1 cellular context compared by ENCODE assay signal in genomic region chr4:122785099-122785498, GRCh38.
TF ChIP-seq lines count a peak whose summit lies in the region.

No MANE protein-coding gene starts in this region.

TF ChIP-seq in GM12878, 131 proteins besides CTCF, POLR2A, EP300 and RAD21:
- TF ChIP-seq RUNX3 (IDR thresholded peaks at IDR 0.05; ENCODE audit: low read length) = peak; percentile 46; the same call in 1 of the 2 replicates
- no peak for TF ChIP-seq SIX5 (IDR thresholded peaks at IDR 0.05; ENCODE audit: low read depth, low read length, severe bottlenecking)
- no peak for TF ChIP-seq ZNF687 (IDR thresholded peaks at IDR 0.05)
